11 cellular contexts compared by ENCODE assay signal in the genomic region with DNA sequence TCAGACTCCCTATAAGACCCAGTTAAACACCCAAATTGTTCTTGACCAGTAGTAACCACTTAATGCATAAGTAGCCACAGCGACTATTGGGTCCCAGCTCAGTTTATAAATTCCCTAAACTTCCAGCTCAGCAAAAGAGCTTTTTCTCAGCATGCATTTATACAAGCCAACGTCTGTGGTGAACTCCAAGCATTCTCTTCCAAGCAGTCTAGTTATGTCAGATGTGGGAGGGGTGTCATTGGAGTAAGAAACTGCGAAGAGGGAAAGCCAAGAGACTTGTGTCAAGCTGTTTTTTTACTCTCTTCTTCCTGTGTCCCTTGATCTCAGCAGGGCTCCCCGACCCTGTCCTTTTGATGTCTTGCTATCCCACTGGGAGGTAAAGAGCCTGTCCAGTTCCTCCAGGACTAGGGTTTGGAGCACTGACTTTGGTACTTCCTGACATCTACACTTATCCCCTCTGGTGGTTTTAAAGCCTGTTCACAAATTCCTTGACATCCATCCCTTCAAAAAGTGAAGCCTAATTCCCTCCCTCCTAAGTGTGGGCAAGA.
DNase-seq lines count a peak whose midpoint lies in the region; TF ChIP-seq lines count a peak whose summit lies in the region.
"Had no signal": no experiment of that assay in that cellular context is flagged by ENCODE, and none has a peak within 500 bp of the region (broad histone marks: within the 10 kb centered on the region; RNA-seq: fewer than 3 reads in every experiment).

No MANE protein-coding gene starts in this region.

- intact Hi-C loops in dorsolateral prefrontal cortex (cut with DNase I), result no loop called here

- H3K9me3 ChIP-seq in MG63, result no peaks in the 10 kb centered on the region
- no peaks in the 10 kb centered on the region for H3K9me3 ChIP-seq in mesodermal cell (ENCODE audit: control insufficient read depth, low read length)

- peak; percentile 58 for DNase-seq in AG10803 (ENCODE audit: low read depth)
- peak; percentile 5 for DNase-seq in MG63
- no peak for DNase-seq in dorsolateral prefrontal cortex
- DNase-seq in activated gamma-delta T cell (lab: John Stamatoyannopoulos, UW), result no peak
- no peak for DNase-seq in NCI-H345 (lab: John Stamatoyannopoulos, UW)
- DNase-seq in pons (ENCODE audit: low spot score), result no peak
- DNase-seq in stimulated activated CD4-positive, alpha-beta T cell treated with anti-CD3 and anti-CD28 coated beads, Interleukin-12 subunit alpha, Interleukin-12 subunit beta, amount 100 ng/mL, for 4 hours, result no peak
- DNase-seq: activated CD4-positive, alpha-beta T cell treated with anti-CD3 and anti-CD28 coated beads for 36 hours; activated naive CD4-positive, alpha-beta T cell treated with Interleukin-2 at 50 U/mL for 16 hours had no signal

- WGBS in mesodermal cell (ENCODE audit: insufficient coverage in 2 of 2), 2 experiments, result 33 to 41% methylated on average over 3 of the region's 4 CpGs

- H3K27me3 ChIP-seq in MG63, result no peaks in the 10 kb centered on the region
- H3K27me3 ChIP-seq in dorsolateral prefrontal cortex, result no peaks in the 10 kb centered on the region
- H3K27me3 ChIP-seq: BLaER1 treated with 17β-estradiol and CSF1 and Interleukin-3, amounts not matched to agents 10 nM and 100 nM had no signal

- peaks cover 44% of the 10 kb centered on the region for H3K4me1 ChIP-seq in mesodermal cell (ENCODE audit: control insufficient read depth, insufficient read depth, low read length, poor library complexity, severe bottlenecking)

- H3K4me3 ChIP-seq in AG10803 (ENCODE audit: low read length) (no peak overlapping the region), MG63 (no peak overlapping the region), dorsolateral prefrontal cortex (no peak overlapping the region), mesodermal cell (ENCODE audit: extremely low read depth, insufficient read depth, low read length, poor library complexity, severe bottlenecking) (no peak overlapping the region)
- H3K4me3 ChIP-seq: BLaER1 treated with 17β-estradiol and CSF1 and Interleukin-3, amounts not matched to agents 10 nM and 100 nM had no signal

- H3K27ac ChIP-seq in dorsolateral prefrontal cortex (peak overlapping the region in 56 of 59 donors; percentile 25 to 92 (median 77)), mesodermal cell (ENCODE audit: low read depth, low read length, severe bottlenecking) (peak overlapping the region; percentile 90)
- H3K27ac ChIP-seq: BLaER1 treated with 17β-estradiol and CSF1 and Interleukin-3, amounts not matched to agents 10 nM and 100 nM had no signal

- H3K36me3 ChIP-seq in MG63, result no peaks in the 10 kb centered on the region
- H3K36me3 ChIP-seq in mesodermal cell (ENCODE audit: control insufficient read depth, insufficient read depth, low read length), result no peaks in the 10 kb centered on the region
- H3K36me3 ChIP-seq: BLaER1 treated with 17β-estradiol and CSF1 and Interleukin-3, amounts not matched to agents 10 nM and 100 nM had no signal

- TF ChIP-seq CTCF in AG10803 (conservative IDR thresholded peaks at IDR 0.05; ENCODE audit: low read length) (no peak), dorsolateral prefrontal cortex (IDR thresholded peaks at IDR 0.05 in 54 of 56, conservative IDR thresholded peaks at IDR 0.05 in 2 of 56; ENCODE audit: low read depth in 1 of 56, partially characterized antibody in 56 of 56) (no peak)

Comparison
In these comparisons a context has a peak if more than half of its experiments do, and no peak if none do; other contexts are left out.
1. DNase-seq: peak in AG10803 (single experiment) and MG63 (single experiment); none in dorsolateral prefrontal cortex (0 of 10), activated gamma-delta T cell (single experiment), NCI-H345 (single experiment), pons (single experiment) and stimulated activated CD4-positive, alpha-beta T cell treated with anti-CD3 and anti-CD28 coated beads, Interleukin-12 subunit alpha, Interleukin-12 subunit beta, amount 100 ng/mL, for 4 hours (single experiment).